8 cellular contexts compared by ENCODE assay signal in the genomic region with DNA sequence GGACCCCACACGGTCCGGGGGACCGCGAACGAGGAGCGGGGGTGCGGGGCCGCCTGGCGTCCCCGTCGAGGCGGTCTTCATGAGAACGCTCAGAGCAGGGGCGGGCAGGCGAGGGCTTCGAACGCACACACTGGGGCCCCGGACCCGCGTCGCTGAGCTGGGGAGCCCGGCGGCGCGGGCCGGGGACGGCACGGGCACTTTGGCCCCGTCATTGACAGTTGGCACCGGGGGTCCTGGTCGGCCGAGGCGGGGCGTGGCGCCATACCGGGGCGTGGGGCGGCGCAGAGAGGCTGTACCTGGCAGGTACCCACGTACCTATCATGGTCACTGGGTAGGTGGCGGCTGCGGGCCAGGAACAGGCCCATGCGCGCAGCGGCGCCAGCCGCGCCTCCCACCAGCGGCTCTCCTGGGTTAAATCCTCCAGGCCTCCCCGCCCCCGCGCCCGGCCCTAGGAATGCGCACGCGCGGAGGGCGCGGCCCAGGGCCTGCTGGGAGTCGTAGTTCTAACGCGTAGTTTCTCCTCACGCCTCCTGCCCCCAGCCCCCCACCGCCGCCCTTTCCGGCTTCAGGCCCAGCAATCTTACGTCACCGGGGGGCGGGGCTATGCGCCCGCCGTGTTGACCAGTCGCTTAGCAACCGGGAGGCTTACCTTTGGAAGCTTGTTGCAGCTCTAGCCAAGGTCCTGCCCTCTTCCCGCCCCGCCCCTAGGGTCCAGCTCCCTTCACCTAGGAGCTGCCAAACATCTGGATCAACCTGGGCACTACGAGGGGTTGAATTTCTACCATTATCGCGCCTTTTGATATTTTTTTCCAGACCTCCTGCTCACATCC. TPM values are rescaled to one million over a fixed set of nuclear protein-coding genes. Genes with fewer than 3 reads are reported as not detected.
DNase-seq lines count a peak whose midpoint lies in the region; ATAC-seq lines count a peak whose summit lies in the region.

Gene PACRG, plus strand, starts transcription at position 628 of the 830 bp plus-strand sequence.
Gene PRKN, minus strand, starts transcription at position 420 of the 830 bp plus-strand sequence.

- ATAC-seq in GM19025 (IDR thresholded peaks at IDR 0.05; ENCODE audit: low read depth, unreplicated experiment), result peak; percentile 98
- peak; percentile 98 for ATAC-seq in HG03342 (IDR thresholded peaks at IDR 0.05; ENCODE audit: unreplicated experiment)
- ATAC-seq in left lobe of liver, result peak; percentile 93

- DNase-seq in AG08396 (ENCODE audit: low spot score) (peak; percentile 99), NCI-H460 (ENCODE audit: extremely low read depth, low read depth) (peak; percentile 94), dermis blood vessel endothelial cell (peak; percentile 97), left lobe of liver (ENCODE audit: low spot score) (peak; percentile 100)
- peak; percentile 96 to 97 for DNase-seq in activated CD4-positive, alpha-beta T cell treated with anti-CD3 and anti-CD28 coated beads, Interleukin-2, amount 50 U/mL, for 4 hours
- peak; percentile 97 for DNase-seq in stimulated activated CD4-positive, alpha-beta T cell treated with anti-CD3 and anti-CD28 coated beads, Interleukin-1b, Interleukin-23, amount 100 ng/mL, for 48 hours

RNA-seq across cellular contexts. Expression of gene PACRG, which starts in this region (rescaled TPM):
- total RNA-seq in NCI-H460 (2014; rRNA removed; shearing (Covaris generic)), result 0.15 TPM in 1 of 2 replicates, not detected in the other
- polyA plus RNA-seq in NCI-H460 (2014; cell fraction: nucleus; rRNA removed), result not detected in 2 replicates
- total RNA-seq in dermis blood vessel endothelial cell (0.14 and 0.17 TPM in 2 replicates), left lobe of liver (1.8 TPM)

RNA-seq across cellular contexts. Expression of gene PRKN, which starts in this region (rescaled TPM):
- 14.9 and 20.4 TPM in 2 replicates for total RNA-seq in NCI-H460 (2014; rRNA removed; shearing (Covaris generic))
- 1.8 and 3.5 TPM in 2 replicates for polyA plus RNA-seq in NCI-H460 (2014; cell fraction: nucleus; rRNA removed)
- total RNA-seq in dermis blood vessel endothelial cell, result 0.34 and 0.56 TPM in 2 replicates
- total RNA-seq in left lobe of liver, result 1.2 TPM

Comparison
In these comparisons a context has a peak if more than half of its experiments do, and no peak if none do; other contexts are left out.
1. Peak in every context shown above with its lines: DNase-seq and ATAC-seq.
2. Peak in DNase-seq in dermis blood vessel endothelial cell; RNA of the genes that start here not detected or under 1 TPM.